Comparison of ENCODE assay signal across 30 cellular contexts in genomic region chr5:88245241-88245892, GRCh38. TPM values are rescaled to one million over a fixed set of nuclear protein-coding genes. Genes with fewer than 3 reads are reported as not detected.
DNase-seq lines count a peak whose midpoint lies in the region; ATAC-seq and TF ChIP-seq lines count a peak whose summit lies in the region.
"Had no signal": no experiment of that assay in that cellular context is flagged by ENCODE, and none has a peak within 500 bp of the region (broad histone marks: within the 10 kb centered on the region; RNA-seq: fewer than 3 reads in every experiment).

No MANE protein-coding gene starts in this region.

- H3K9ac ChIP-seq in endodermal cell (ENCODE audit: extremely low read depth, low read length, poor library complexity, severe bottlenecking), result no peak overlapping the region
- no peak overlapping the region for H3K9ac ChIP-seq in neural progenitor cell

- peaks cover 87% of the 10 kb centered on the region for H3K79me2 ChIP-seq in neural progenitor cell (ENCODE audit: low read depth)

- peaks cover 5% of the 10 kb centered on the region for H3K4me1 ChIP-seq in endodermal cell (ENCODE audit: control insufficient read depth, insufficient read depth, low read length)
- H3K4me1 ChIP-seq in neural progenitor cell, result peaks cover 28% of the 10 kb centered on the region

- peaks cover 52% of the 10 kb centered on the region for H3K4me1 Mint-ChIP-seq in Calu3 (ENCODE audit: low read depth, unreplicated experiment)
- H3K4me1 Mint-ChIP-seq in endodermal cell, result peaks cover 55% of the 10 kb centered on the region
- peaks cover 9% of the 10 kb centered on the region for H3K4me1 Mint-ChIP-seq in mesothelial cell of epicardium
- H3K4me1 Mint-ChIP-seq in neural progenitor cell, result peaks cover 3% of the 10 kb centered on the region

- peaks cover 14% of the 10 kb centered on the region for H3F3A ChIP-seq in neural progenitor cell (ENCODE audit: low read depth)

- H3K27me3 Mint-ChIP-seq in Calu3 (ENCODE audit: unreplicated experiment) (no peaks in the 10 kb centered on the region), endodermal cell (ENCODE audit: insufficient read depth) (peaks cover 2% of the 10 kb centered on the region), mesothelial cell of epicardium (ENCODE audit: low read depth) (no peaks in the 10 kb centered on the region), neural progenitor cell (ENCODE audit: insufficient read depth, low read depth) (no peaks in the 10 kb centered on the region)
- H3K27me3 Mint-ChIP-seq: activated CD8-positive, alpha-beta T cell treated with anti-CD3 and anti-CD28 coated beads for 36 hours; activated naive CD4-positive, alpha-beta T cell treated with anti-CD3 and anti-CD28 coated beads, Interleukin-2, amount 10 ng/mL, durations not matched to agents 7 days and 5 days; brain had no signal

- H2AFZ ChIP-seq in neural progenitor cell (replicated peaks), result no peak overlapping the region

- no peak overlapping the region for H3K27ac ChIP-seq in endodermal cell (ENCODE audit: low read depth, low read length)
- no peak overlapping the region for H3K27ac ChIP-seq in neural progenitor cell
- H3K27ac ChIP-seq: dorsolateral prefrontal cortex, heart right ventricle, pancreas, skin epidermis had no signal

- WGBS in endodermal cell (ENCODE audit: insufficient coverage in 1 of 2, insufficient read length in 1 of 2), 2 experiments, result no CpG with 5 or more reads among the region's 1 CpG

- intact Hi-C loops in Calu3 (cut with micrococcal nuclease; ENCODE audit: unreplicated experiment), result no loop called here

- ATAC-seq in HG02884 (IDR thresholded peaks at IDR 0.05; ENCODE audit: unreplicated experiment), result no peak
- ATAC-seq: activated CD8-positive, alpha-beta T cell treated with anti-CD3 and anti-CD28 coated beads for 36 hours; CD8-positive, alpha-beta T cell; heart right ventricle; K562; left cardiac atrium had no signal

- peak overlapping the region; percentile 98 for H3K27ac Mint-ChIP-seq in Calu3 (ENCODE audit: unreplicated experiment)
- peak overlapping the region; percentile 60 for H3K27ac Mint-ChIP-seq in endodermal cell
- peak overlapping the region; percentile 78 for H3K27ac Mint-ChIP-seq in mesothelial cell of epicardium
- no peak overlapping the region for H3K27ac Mint-ChIP-seq in neural progenitor cell
- H3K27ac Mint-ChIP-seq: activated CD8-positive, alpha-beta T cell treated with anti-CD3 and anti-CD28 coated beads for 36 hours; activated naive CD4-positive, alpha-beta T cell treated with anti-CD3 and anti-CD28 coated beads, Interleukin-2, amount 10 ng/mL, durations not matched to agents 7 days and 5 days; brain; CD8-positive, alpha-beta T cell; nephron progenitor cell had no signal

- no TSS peak for BruUV-seq in Calu3 (replicated peaks; lab: Mats Ljungman, UMichigan)

- peak overlapping the region; percentile 66 for H3K4me3 Mint-ChIP-seq in Calu3 (ENCODE audit: low read depth, unreplicated experiment)
- no peak overlapping the region for H3K4me3 Mint-ChIP-seq in endodermal cell
- H3K4me3 Mint-ChIP-seq in mesothelial cell of epicardium, result no peak overlapping the region
- H3K4me3 Mint-ChIP-seq in neural progenitor cell, result no peak overlapping the region
- H3K4me3 Mint-ChIP-seq: activated CD8-positive, alpha-beta T cell treated with anti-CD3 and anti-CD28 coated beads for 36 hours; activated naive CD4-positive, alpha-beta T cell treated with anti-CD3 and anti-CD28 coated beads, Interleukin-2, amount 10 ng/mL, durations not matched to agents 7 days and 5 days; brain; CD8-positive, alpha-beta T cell; nephron progenitor cell had no signal

- no peak overlapping the region for H3K4me2 ChIP-seq in neural progenitor cell

- H3K27me3 ChIP-seq in endodermal cell (ENCODE audit: control insufficient read depth, insufficient read depth, low read length, poor library complexity, severe bottlenecking), result no peaks in the 10 kb centered on the region
- H3K27me3 ChIP-seq in neural progenitor cell, result no peaks in the 10 kb centered on the region
- H3K27me3 ChIP-seq: BE2C, dorsolateral prefrontal cortex, heart right ventricle, pancreas had no signal

- DNase-seq in Calu3 (no peak), M059J (ENCODE audit: low read depth) (peak; percentile 25), endodermal cell (no peak), mesothelial cell of epicardium (ENCODE audit: low spot score in 2 of 2, unreplicated experiment in 2 of 2) (no peak), neural progenitor cell (ENCODE audit: low spot score) (no peak), DMS53 treated with DMSO at 0.1 percent for 48 hours (lab: John Stamatoyannopoulos, UW; ENCODE audit: unreplicated experiment) (no peak)
- DNase-seq: ACHN; activated CD8-positive, alpha-beta memory T cell treated with anti-CD3 and anti-CD28 coated beads, Interleukin-2, amount 50 U/mL, for 48 hours; activated CD8-positive, alpha-beta T cell treated with anti-CD3 and anti-CD28 coated beads for 36 hours; activated naive CD4-positive, alpha-beta T cell treated with anti-CD3 and anti-CD28 coated beads, Interleukin-2, amount 10 ng/mL, durations not matched to agents 7 days and 5 days; BE2C; CD8-positive, alpha-beta T cell; DMS153; dorsolateral prefrontal cortex; H7; heart right ventricle; left cardiac atrium; NCI-H1105 treated with DMSO at 0.1 percent for 48 hours; NCI-H1930; NCI-H510A treated with DMSO at 0.1 percent for 48 hours; nephron progenitor cell; pancreas; retina; Right ventricle myocardium superior; stimulated activated naive CD4-positive, alpha-beta T cell; T-helper 2 cell had no signal

- no peaks in the 10 kb centered on the region for H4K20me1 ChIP-seq in neural progenitor cell (ENCODE audit: low read depth)

- TF ChIP-seq CTCF in Calu3 (IDR thresholded peaks at IDR 0.05; ENCODE audit: unreplicated experiment), result no peak
- no peak for TF ChIP-seq CTCF in endodermal cell (conservative IDR thresholded peaks at IDR 0.05)
- TF ChIP-seq CTCF in mesothelial cell of epicardium (IDR thresholded peaks at IDR 0.05; ENCODE audit: unreplicated experiment), result no peak
- TF ChIP-seq CTCF in neural progenitor cell (IDR thresholded peaks at IDR 0.05), result no peak

- CTCF ChIA-PET in Calu3 (lab: Charles Lee), result interaction anchor here (0.9 kb wide), 1 partner anchor 72 kb away, joined by 3 read pairs; no protein-coding TSS in a partner anchor

- no peaks in the 10 kb centered on the region for H3K36me3 ChIP-seq in endodermal cell (ENCODE audit: control insufficient read depth, insufficient read depth, low read length)
- no peaks in the 10 kb centered on the region for H3K36me3 ChIP-seq in neural progenitor cell
- H3K36me3 ChIP-seq: BE2C, pancreas had no signal

- H3K36me3 Mint-ChIP-seq in Calu3 (ENCODE audit: insufficient read depth, unreplicated experiment), result peaks cover 9% of the 10 kb centered on the region
- H3K36me3 Mint-ChIP-seq in endodermal cell (ENCODE audit: low read depth), result no peaks in the 10 kb centered on the region
- no peaks in the 10 kb centered on the region for H3K36me3 Mint-ChIP-seq in mesothelial cell of epicardium
- H3K36me3 Mint-ChIP-seq in neural progenitor cell, result peaks cover 4% of the 10 kb centered on the region

- no peaks in the 10 kb centered on the region for H3K9me3 ChIP-seq in endodermal cell (ENCODE audit: control insufficient read depth, low read length)
- no peaks in the 10 kb centered on the region for H3K9me3 ChIP-seq in neural progenitor cell (ENCODE audit: low read depth)
- H3K9me3 ChIP-seq: BE2C, heart right ventricle, pancreas had no signal

- H3K9me3 Mint-ChIP-seq in Calu3 (ENCODE audit: low read depth, unreplicated experiment) (no peaks in the 10 kb centered on the region), endodermal cell (no peaks in the 10 kb centered on the region), mesothelial cell of epicardium (peaks cover 6% of the 10 kb centered on the region), neural progenitor cell (peaks cover 6% of the 10 kb centered on the region)
- H3K9me3 Mint-ChIP-seq: activated CD8-positive, alpha-beta T cell treated with anti-CD3 and anti-CD28 coated beads for 36 hours; activated naive CD4-positive, alpha-beta T cell treated with anti-CD3 and anti-CD28 coated beads, Interleukin-2, amount 10 ng/mL, durations not matched to agents 7 days and 5 days; CD8-positive, alpha-beta T cell; nephron progenitor cell had no signal

- H3K4me3 ChIP-seq in endodermal cell (ENCODE audit: low read length), result no peak overlapping the region
- no peak overlapping the region for H3K4me3 ChIP-seq in neural progenitor cell
- H3K4me3 ChIP-seq: dorsolateral prefrontal cortex, heart right ventricle, K562, pancreas, skin epidermis had no signal

RNA-seq across cellular contexts. Expression of gene TMEM161B, which starts 23.3 kb away (rescaled TPM):
- total RNA-seq in Calu3 (2022) (34.1 and 35.7 TPM in 2 replicates), endodermal cell (10 to 100 TPM; 17.2 to 18.2 TPM), mesothelial cell of epicardium (20.3 to 29.5 TPM (median 23.1 TPM) in 3 replicates), neural progenitor cell (ENCODE audit: low replicate concordance) (21.6 and 46.1 TPM in 2 replicates)
- 15.7 and 21.1 TPM in 2 replicates for total RNA-seq in M059J (2014; rRNA removed; shearing (Covaris generic))
- 17.1 TPM for polyA plus RNA-seq in endodermal cell (2013, experiment 1 of 2)
- 18.1 TPM for polyA plus RNA-seq in endodermal cell (2013, experiment 2 of 2)
